In the genomic region with DNA sequence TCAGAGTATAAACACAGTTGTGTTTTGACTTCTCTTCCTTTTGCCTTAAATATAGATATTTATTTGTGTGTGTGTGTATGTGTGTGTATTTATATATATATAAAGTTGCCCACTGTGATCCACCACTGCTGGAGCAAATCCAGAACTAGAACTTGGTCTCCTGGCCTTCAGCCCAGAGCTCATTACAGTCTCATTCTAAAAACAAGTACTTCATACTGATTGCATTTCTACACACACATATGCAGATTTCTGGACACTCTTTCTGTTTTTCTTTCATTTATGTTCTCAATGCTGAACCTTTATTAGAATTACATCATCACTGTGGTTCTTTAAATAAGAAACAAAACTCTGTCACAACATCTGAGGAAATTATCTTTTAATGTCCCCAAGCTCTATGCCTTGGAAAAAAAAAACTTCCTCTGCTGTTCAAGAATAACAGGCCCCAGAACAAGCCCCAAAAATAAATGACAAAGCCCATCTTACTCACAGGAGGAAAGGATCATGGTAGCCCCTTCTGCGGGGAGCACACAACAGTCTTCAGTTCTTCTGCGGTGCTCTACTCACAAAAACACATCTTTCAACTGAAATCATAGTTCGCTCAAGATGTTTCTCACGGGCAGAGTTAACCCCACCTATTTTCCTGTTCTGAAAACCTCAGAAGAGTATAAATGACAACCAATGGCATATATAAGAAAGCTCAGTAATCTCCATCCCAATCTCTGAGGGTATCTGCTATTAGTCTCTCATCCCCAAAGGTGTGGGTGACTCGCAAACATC, we compare ENCODE assay signal across 17 cellular contexts. TPM values are rescaled to one million over a fixed set of nuclear protein-coding genes. Genes with fewer than 3 reads are reported as not detected.
A peak's percentile ranks its signal among the peaks of the same experiment; 100 is the strongest.
DNase-seq lines count a peak whose midpoint lies in the region; ATAC-seq, FAIRE-seq and TF ChIP-seq lines count a peak whose summit lies in the region.
"Had no signal": no experiment of that assay in that cellular context is flagged by ENCODE, and none has a peak within 500 bp of the region (broad histone marks: within the 10 kb centered on the region; RNA-seq: fewer than 3 reads in every experiment).

A gene (minus strand): TSS at position 583 of the 777 bp plus-strand sequence. CDS start 80 bp downstream, at position 503.

- no peak within 1 kb of the TSS for H3K9ac ChIP-seq in GM12878 (ENCODE audit: control insufficient read depth, insufficient read depth, low read length)
- H3K9ac ChIP-seq in parathyroid adenoma, result no peak within 1 kb of the TSS
- no peak within 1 kb of the TSS for H3K9ac ChIP-seq in neural progenitor cell

- TF ChIP-seq POLR2A in GM12878 (IDR thresholded peaks at IDR 0.05; ENCODE audit: low read depth, low read length) (no peak), GM12891 (IDR thresholded peaks at IDR 0.05; ENCODE audit: low read depth, low read length) (no peak)

- peak; percentile 41 for DNase-seq in NOMO-1 treated with DMSO at 0.1 percent for 48 hours (lab: John Stamatoyannopoulos, UW; ENCODE audit: unreplicated experiment)
- DNase-seq in NOMO-1 treated with dmso at 0.1 percent for 144 hours (lab: John Stamatoyannopoulos, UW; ENCODE audit: unreplicated experiment), result no peak
- peak; percentile 4 for DNase-seq in RPMI8226
- DNase-seq in GM12878 (ENCODE audit: low read depth, low spot score), result no peak
- no peak for DNase-seq in NCI-H2196 treated with DMSO at 0.1 percent for 48 hours (lab: John Stamatoyannopoulos, UW; ENCODE audit: unreplicated experiment)
- DNase-seq in neural progenitor cell (ENCODE audit: low spot score), result no peak
- no peak for DNase-seq in GM12891 (ENCODE audit: insufficient read length, low spot score)
- DNase-seq: activated CD4-positive, alpha-beta T cell treated with anti-CD3 and anti-CD28 coated beads, Interleukin-2, amount 50 U/mL, for 48 hours; NCI-H1694 treated with DMSO at 0.1 percent for 48 hours; NCI-H82 had no signal

- H3K79me2 ChIP-seq in GM12878 (ENCODE audit: control insufficient read depth, insufficient read depth, low read length) (no peaks in the 10 kb centered on the region), parathyroid adenoma (no peaks in the 10 kb centered on the region), neural progenitor cell (ENCODE audit: low read depth) (no peaks in the 10 kb centered on the region)

- H3K36me3 ChIP-seq in GM12878 (ENCODE audit: control insufficient read depth in 2 of 2, insufficient read depth in 2 of 2, low read length in 1 of 2), result peaks cover 15 to 35% of the 10 kb centered on the region in 2 experiments
- no peaks in the 10 kb centered on the region for H3K36me3 ChIP-seq in parathyroid adenoma (ENCODE audit: control insufficient read depth, insufficient read depth, low read length)
- no peaks in the 10 kb centered on the region for H3K36me3 ChIP-seq in neural progenitor cell
- H3K36me3 ChIP-seq: breast epithelium, right atrium auricular region had no signal

- no peak within 1 kb of the TSS for H3K27ac Mint-ChIP-seq in neural progenitor cell

- TSS peak; percentile 2 for BruUV-seq in GM12878 (replicated peaks; lab: Mats Ljungman, UMichigan)

- TF ChIP-seq CTCF in GM12878 (IDR thresholded peaks at IDR 0.05 in 2 of 3, conservative IDR thresholded peaks at IDR 0.05 in 1 of 3; ENCODE audit: control insufficient read depth in 2 of 3, extremely low read depth in 1 of 3, insufficient read depth in 1 of 3, low read depth in 3 of 3, low read length in 3 of 3) (no peak), parathyroid adenoma (IDR thresholded peaks at IDR 0.05) (no peak), neural progenitor cell (IDR thresholded peaks at IDR 0.05) (no peak)

- RAD21 ChIA-PET in GM12878 (lab: Charles Lee; ENCODE audit: unreplicated experiment), result no interaction called here

- no peak for TF ChIP-seq EP300 in GM12878 (IDR thresholded peaks at IDR 0.05; ENCODE audit: borderline replicate concordance in 1 of 2, control insufficient read depth in 1 of 2, low read depth in 2 of 2, low read length in 2 of 2)

- H3K27me3 ChIP-seq in GM12878 (replicated peaks in 1 of 2; ENCODE audit: control insufficient read depth in 2 of 2, insufficient read depth in 2 of 2, low read length in 1 of 2), result no peaks in the 10 kb centered on the region
- H3K27me3 ChIP-seq in parathyroid adenoma (ENCODE audit: control insufficient read depth, insufficient read depth, low read length), result no peaks in the 10 kb centered on the region
- no peaks in the 10 kb centered on the region for H3K27me3 ChIP-seq in neural progenitor cell
- H3K27me3 ChIP-seq: breast epithelium, right atrium auricular region had no signal

- 98% methylated on average over 5 of the region's 5 CpGs for WGBS in GM12878 (ENCODE audit: insufficient coverage, insufficient replicate concordance, low lambda C conversion rate, missing lambda C conversion rate)

- no peaks in the 10 kb centered on the region for H4K20me1 ChIP-seq in GM12878 (ENCODE audit: control insufficient read depth, insufficient read depth)
- H4K20me1 ChIP-seq in neural progenitor cell (ENCODE audit: low read depth), result no peaks in the 10 kb centered on the region

- FAIRE-seq in GM12878 (lab: Jason Lieb, UNC) (no peak), GM12891 (lab: Jason Lieb, UNC) (no peak)
- FAIRE-seq: HepG2 had no signal

- H3K27ac ChIP-seq in GM12878 (ENCODE audit: control insufficient read depth, insufficient read depth), result no peak within 1 kb of the TSS
- H3K27ac ChIP-seq in parathyroid adenoma, result no peak within 1 kb of the TSS
- H3K27ac ChIP-seq in neural progenitor cell, result no peak within 1 kb of the TSS
- H3K27ac ChIP-seq: breast epithelium had no signal

- H3K4me2 ChIP-seq in GM12878 (ENCODE audit: control insufficient read depth, insufficient read depth) (no peak within 1 kb of the TSS), parathyroid adenoma (ENCODE audit: low read length) (peak within 1 kb of the TSS; percentile 2), neural progenitor cell (no peak within 1 kb of the TSS)

- SMC1A ChIA-PET in GM12878 (lab: Charles Lee; ENCODE audit: uncharacterized antibody, unreplicated experiment), result interaction anchor here (1.1 kb wide), 1 partner anchor 67 kb away, joined by 3 read pairs; no protein-coding TSS in a partner anchor

- intact Hi-C loops in GM12878 (cut with micrococcal nuclease; ENCODE audit: unreplicated experiment), result no loop called here

- H3F3A ChIP-seq in neural progenitor cell (ENCODE audit: low read depth), result no peaks in the 10 kb centered on the region

- no peaks in the 10 kb centered on the region for H3K9me3 Mint-ChIP-seq in neural progenitor cell

- peaks cover 3% of the 10 kb centered on the region for H3K27me3 Mint-ChIP-seq in neural progenitor cell (ENCODE audit: insufficient read depth, low read depth)

- H2AFZ ChIP-seq in GM12878 (ENCODE audit: control insufficient read depth, low read depth, low read length) (no peak within 1 kb of the TSS), parathyroid adenoma (no peak within 1 kb of the TSS), neural progenitor cell (replicated peaks) (no peak within 1 kb of the TSS)

- no peak for ATAC-seq in GM12878
- ATAC-seq: esophagus mucosa, HCT116, HepG2 had no signal

- H3K4me1 Mint-ChIP-seq in neural progenitor cell, result no peaks in the 10 kb centered on the region

- POLR2A ChIA-PET in GM12878 (lab: Charles Lee), result no interaction called here

- H3K4me3 ChIP-seq in GM12878 (no peak within 1 kb of the TSS), parathyroid adenoma (ENCODE audit: low read depth, low read length) (no peak within 1 kb of the TSS), neural progenitor cell (no peak within 1 kb of the TSS)
- H3K4me3 ChIP-seq: breast epithelium, right atrium auricular region had no signal

- in situ Hi-C loops in GM12878 (cut with MboI), result loop anchor here (5.0 kb wide), 1 partner anchor 413 kb away; no protein-coding TSS in a partner anchor

- CTCF ChIA-PET in GM12878 (lab: Yijun Ruan, JAX), result interaction anchor here (4.3 kb wide), 1 partner anchor 141 kb away, joined by 12 read pairs; no protein-coding TSS in a partner anchor

- H3K4me1 ChIP-seq in GM12878 (ENCODE audit: control insufficient read depth, insufficient read depth, low read length), result peaks cover 5% of the 10 kb centered on the region
- H3K4me1 ChIP-seq in parathyroid adenoma, result peaks cover 2% of the 10 kb centered on the region
- H3K4me1 ChIP-seq in neural progenitor cell, result peaks cover 8% of the 10 kb centered on the region
- H3K4me1 ChIP-seq: breast epithelium had no signal

- H3K4me3 Mint-ChIP-seq in neural progenitor cell, result no peak within 1 kb of the TSS

- H3K9me3 ChIP-seq in GM12878 (replicated peaks; ENCODE audit: control insufficient read depth, insufficient read depth, low read length), result no peaks in the 10 kb centered on the region
- H3K9me3 ChIP-seq in parathyroid adenoma (ENCODE audit: control insufficient read depth, low read length), result no peaks in the 10 kb centered on the region
- H3K9me3 ChIP-seq in neural progenitor cell (ENCODE audit: low read depth), result no peaks in the 10 kb centered on the region
- H3K9me3 ChIP-seq: breast epithelium, right atrium auricular region had no signal

- no peak for TF ChIP-seq RAD21 in GM12878 (IDR thresholded peaks at IDR 0.05; ENCODE audit: insufficient read depth, low read depth, low read length)

- no peaks in the 10 kb centered on the region for H3K36me3 Mint-ChIP-seq in neural progenitor cell

TF ChIP-seq in GM12891, 5 proteins besides CTCF, POLR2A, EP300 and RAD21 (continues in another document):
- TF ChIP-seq POU2F2 (IDR thresholded peaks at IDR 0.05; ENCODE audit: low read depth, low read length) (no peak), SPI1 (IDR thresholded peaks at IDR 0.05; ENCODE audit: low read depth, low read length) (no peak), TAF1 (IDR thresholded peaks at IDR 0.05; ENCODE audit: low read depth, low read length) (no peak), POLR2AphosphoS5 (IDR thresholded peaks at IDR 0.05; ENCODE audit: low read depth, low read length) (no peak)

RNA-seq across cellular contexts. Expression of the gene that starts here (rescaled TPM):
- total RNA-seq in GM12878 (2013; cell fraction: nucleolus; rRNA removed), result 21.3 and 29.1 TPM in 2 replicates
- total RNA-seq in GM12878 (2014; rRNA removed) (2.1 and 2.7 TPM in 2 replicates), GM12878 (2014; rRNA removed; fragmentation: Illumina TruSeq; extraction: Trizol) (1.8 and 2.1 TPM in 2 replicates), GM12878 (2021) (1.3 and 1.4 TPM in 2 replicates), neural progenitor cell (ENCODE audit: low replicate concordance) (not detected in 2 replicates)
- polyA plus RNA-seq in GM12878 (2011; ENCODE audit: low read depth), result 1.7 TPM
- polyA plus RNA-seq in GM12878 (2011; rRNA removed) (1.5 and 2.4 TPM in 2 replicates), GM12878 (2014; fragmentation: Illumina TruSeq; extraction: Trizol) (2.9 and 3.1 TPM in 2 replicates), GM12878 (2014; fragmentation: Nextera tagmentation; extraction: Ambion mirVana) (under 1 TPM; 0.44 to 0.95 TPM), GM12878 (2014; rRNA removed) (1.6 and 2.4 TPM in 2 replicates), GM12878 (2016; fragmentation: Nextera tagmentation; extraction: Ambion mirVana) (1 to 10 TPM in 1 of 2 experiments, under 1 TPM in 1; 0.91 to 1.1 TPM)
- polyA plus RNA-seq in GM12878 (2011; cell fraction: cytosol; rRNA removed), result 0.33 and 0.48 TPM in 2 replicates
- 4.4 and 5.4 TPM in 2 replicates for polyA plus RNA-seq in GM12878 (2011; cell fraction: nucleus; rRNA removed)
- 1.4 and 1.9 TPM in 2 replicates for polyA plus RNA-seq in GM12878 (2012)
- polyA minus RNA-seq in GM12878 (2011; rRNA and poly(A)+ RNA removed), result 0.66 and 1.4 TPM in 2 replicates
- polyA minus RNA-seq in GM12878 (2011; cell fraction: cytosol; rRNA and poly(A)+ RNA removed), result not detected in 2 replicates
- 2.4 and 3.5 TPM in 2 replicates for polyA minus RNA-seq in GM12878 (2011; cell fraction: nucleus; rRNA and poly(A)+ RNA removed)
- 1.7 TPM for polyA plus RNA-seq in GM12891 (2012; ENCODE audit: low read depth, missing spikeins)
- total RNA-seq: A172, HepG2 had no signal
- polyA plus RNA-seq: HepG2 had no signal

Comparison
In these comparisons a context has a peak if more than half of its experiments do, and no peak if none do; other contexts are left out.
1. DNase-seq: peak in NOMO-1 treated with DMSO at 0.1 percent for 48 hours (single experiment) and RPMI8226 (single experiment); none in NOMO-1 treated with dmso at 0.1 percent for 144 hours (single experiment), GM12878 (single experiment), NCI-H2196 treated with DMSO at 0.1 percent for 48 hours (single experiment), neural progenitor cell (single experiment) and GM12891 (single experiment).